ENCODE assay signal across 22 cellular contexts in the genomic region with DNA sequence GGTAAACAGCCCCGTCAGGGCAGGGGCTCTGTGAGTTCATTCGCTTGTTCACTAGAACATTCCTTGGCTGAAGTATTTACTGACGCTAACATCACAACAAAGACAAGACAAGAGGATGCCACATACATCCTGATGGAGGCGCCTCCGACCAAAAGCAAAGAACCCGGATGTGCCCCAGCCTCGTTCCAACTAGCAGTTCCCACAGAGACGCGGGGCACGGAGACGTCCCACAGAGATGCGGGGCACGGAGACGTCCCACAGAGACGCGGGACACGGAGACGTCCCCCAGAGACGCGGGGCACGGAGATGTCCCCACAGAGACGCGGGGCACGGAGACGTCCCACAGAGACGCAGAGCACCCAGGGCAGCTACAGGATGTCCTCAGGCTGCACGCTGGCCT. TPM values are rescaled to one million over a fixed set of nuclear protein-coding genes. Genes with fewer than 3 reads are reported as not detected.
"Had no signal": no experiment of that assay in that cellular context is flagged by ENCODE, and none has a peak within 500 bp of the region (broad histone marks: within the 10 kb centered on the region; RNA-seq: fewer than 3 reads in every experiment).

No MANE protein-coding gene starts in this region.

- H3K36me3 ChIP-seq: cardiac muscle cell, neural progenitor cell, pancreas, right lobe of liver, stomach had no signal

- H3K9me3 Mint-ChIP-seq: activated naive CD8-positive, alpha-beta T cell treated with anti-CD3 and anti-CD28 coated beads, Interleukin-2, amount 10 ng/mL, durations not matched to agents 7 days and 5 days; activated T-cell treated with anti-CD3 and anti-CD28 coated beads, Interleukin-2, amount 50 U/mL, for 72 hours; effector memory CD8-positive, alpha-beta T cell; naive thymus-derived CD4-positive, alpha-beta T cell; neural progenitor cell; stimulated activated effector memory CD8-positive, alpha-beta T cell treated with anti-CD3 and anti-CD28 coated beads, Interleukin-12 subunit alpha, Interleukin-12 subunit beta, amount 100 ng/mL, for 72 hours had no signal

- H3K79me2 ChIP-seq: hepatocyte had no signal

- DNase-seq: activated CD4-positive, alpha-beta T cell treated with anti-CD3 and anti-CD28 coated beads for 1 hour; activated gamma-delta T cell; activated naive CD8-positive, alpha-beta T cell treated with anti-CD3 and anti-CD28 coated beads, Interleukin-2, amount 10 ng/mL, durations not matched to agents 7 days and 5 days; activated T-cell treated with anti-CD3 and anti-CD28 coated beads, Interleukin-2, amount 50 U/mL, for 72 hours; amygdala; effector memory CD8-positive, alpha-beta T cell; islet precursor cell; mesenchymal stem cell; naive thymus-derived CD4-positive, alpha-beta T cell; stimulated activated CD4-positive, alpha-beta T cell treated with anti-CD3 and anti-CD28 coated beads, Interleukin-4, amount 100 ng/mL, for 24 hours; stomach; T-helper 1 cell; T1000; testis had no signal

- H3K4me2 ChIP-seq: hepatocyte, neural progenitor cell, smooth muscle cell had no signal

- H3K9ac ChIP-seq: neural progenitor cell had no signal

- H3K4me3 Mint-ChIP-seq: activated naive CD8-positive, alpha-beta T cell treated with anti-CD3 and anti-CD28 coated beads, Interleukin-2, amount 10 ng/mL, durations not matched to agents 7 days and 5 days; activated T-cell treated with anti-CD3 and anti-CD28 coated beads, Interleukin-2, amount 50 U/mL, for 72 hours; effector memory CD8-positive, alpha-beta T cell; naive thymus-derived CD4-positive, alpha-beta T cell; neural progenitor cell; stimulated activated effector memory CD8-positive, alpha-beta T cell treated with anti-CD3 and anti-CD28 coated beads, Interleukin-12 subunit alpha, Interleukin-12 subunit beta, amount 100 ng/mL, for 72 hours had no signal

- H3K36me3 Mint-ChIP-seq: activated naive CD8-positive, alpha-beta T cell treated with anti-CD3 and anti-CD28 coated beads, Interleukin-2, amount 10 ng/mL, durations not matched to agents 7 days and 5 days; naive thymus-derived CD4-positive, alpha-beta T cell; neural progenitor cell; stimulated activated effector memory CD8-positive, alpha-beta T cell treated with anti-CD3 and anti-CD28 coated beads, Interleukin-12 subunit alpha, Interleukin-12 subunit beta, amount 100 ng/mL, for 72 hours had no signal

- H3K4me1 Mint-ChIP-seq: activated naive CD8-positive, alpha-beta T cell treated with anti-CD3 and anti-CD28 coated beads, Interleukin-2, amount 10 ng/mL, durations not matched to agents 7 days and 5 days; stimulated activated effector memory CD8-positive, alpha-beta T cell treated with anti-CD3 and anti-CD28 coated beads, Interleukin-12 subunit alpha, Interleukin-12 subunit beta, amount 100 ng/mL, for 72 hours had no signal

- H3K4me1 ChIP-seq: neural progenitor cell, pancreas, right lobe of liver, testis had no signal

- ATAC-seq: activated T-cell treated with anti-CD3 and anti-CD28 coated beads, Interleukin-2, amount 50 U/mL, for 72 hours; effector memory CD8-positive, alpha-beta T cell; left lobe of liver; naive thymus-derived CD4-positive, alpha-beta T cell; pancreas; right lobe of liver; stimulated activated effector memory CD8-positive, alpha-beta T cell treated with anti-CD3 and anti-CD28 coated beads, Interleukin-12 subunit alpha, Interleukin-12 subunit beta, amount 100 ng/mL, for 72 hours had no signal

- H2AFZ ChIP-seq: hepatocyte, neural progenitor cell had no signal

- H3K27ac ChIP-seq: cardiac muscle cell, hepatocyte, neural progenitor cell, pancreas, right lobe of liver, stomach, testis had no signal

- H3K9me3 ChIP-seq: pancreas, right lobe of liver, stomach, testis had no signal

- H3K27ac Mint-ChIP-seq: activated naive CD8-positive, alpha-beta T cell treated with anti-CD3 and anti-CD28 coated beads, Interleukin-2, amount 10 ng/mL, durations not matched to agents 7 days and 5 days; activated T-cell treated with anti-CD3 and anti-CD28 coated beads, Interleukin-2, amount 50 U/mL, for 72 hours; neural progenitor cell; stimulated activated effector memory CD8-positive, alpha-beta T cell treated with anti-CD3 and anti-CD28 coated beads, Interleukin-12 subunit alpha, Interleukin-12 subunit beta, amount 100 ng/mL, for 72 hours had no signal

- H3K27me3 Mint-ChIP-seq: activated naive CD8-positive, alpha-beta T cell treated with anti-CD3 and anti-CD28 coated beads, Interleukin-2, amount 10 ng/mL, durations not matched to agents 7 days and 5 days had no signal

- H3K4me3 ChIP-seq: cardiac muscle cell, hepatocyte, neural progenitor cell, pancreas, right lobe of liver, smooth muscle cell, stomach, testis had no signal

- H3K27me3 ChIP-seq: neural progenitor cell, pancreas, right lobe of liver, testis had no signal

RNA-seq across cellular contexts. Expression of a gene that starts 35.4 kb away (rescaled TPM):
- total RNA-seq: activated naive CD8-positive, alpha-beta T cell treated with anti-CD3 and anti-CD28 coated beads, Interleukin-2, amount 10 ng/mL, durations not matched to agents 7 days and 5 days had no signal
- polyA plus RNA-seq: naive thymus-derived CD4-positive, alpha-beta T cell had no signal
